ENCODE assay signal across 9 cellular contexts in genomic region chr6:136989591-136990578, GRCh38. TPM values are rescaled to one million over a fixed set of nuclear protein-coding genes. Genes with fewer than 3 reads are reported as not detected.
A peak's percentile ranks its signal among the peaks of the same experiment; 100 is the strongest.
DNase-seq lines count a peak whose midpoint lies in the region; TF ChIP-seq lines count a peak whose summit lies in the region.
"Had no signal": no experiment of that assay in that cellular context is flagged by ENCODE, and none has a peak within 500 bp of the region (broad histone marks: within the 10 kb centered on the region; RNA-seq: fewer than 3 reads in every experiment).

No MANE protein-coding gene starts in this region.

- H3K36me3 ChIP-seq in BE2C (peaks cover 59% of the 10 kb centered on the region), esophagus squamous epithelium (no peaks in the 10 kb centered on the region), neuronal stem cell (replicated peaks in 1 of 2; ENCODE audit: control insufficient read depth in 2 of 2, insufficient read depth in 2 of 2, low read length in 2 of 2) (no peaks in the 10 kb centered on the region)

- no peaks in the 10 kb centered on the region for H3K9me3 ChIP-seq in BE2C
- H3K9me3 ChIP-seq in esophagus squamous epithelium, result no peaks in the 10 kb centered on the region
- H3K9me3 ChIP-seq in neuronal stem cell (replicated peaks in 1 of 2; ENCODE audit: control insufficient read depth in 2 of 2, insufficient read depth in 1 of 2, low read depth in 1 of 2, low read length in 2 of 2), result peaks cover 0 to 2% of the 10 kb centered on the region in 2 donors

- H2BK5ac ChIP-seq in neuronal stem cell (ENCODE audit: low read length), result no peak overlapping the region

- H3K27me3 ChIP-seq in BE2C (no peaks in the 10 kb centered on the region), esophagus squamous epithelium (peaks cover 0 to 63% (median 5%) of the 10 kb centered on the region in 4 donors), neuronal stem cell (ENCODE audit: control insufficient read depth in 3 of 3, insufficient read depth in 3 of 3, low read depth in 1 of 3, low read length in 3 of 3) (peaks cover 0 to 35% (median 0%) of the 10 kb centered on the region in 3 experiments)

- TF ChIP-seq CTCF in BE2C (IDR thresholded peaks at IDR 0.05; ENCODE audit: low read depth, low read length) (0 out of 2 replicates have a peak, but pooled peaks have one; percentile 6), esophagus squamous epithelium (IDR thresholded peaks at IDR 0.05) (no peak)

- peak overlapping the region; percentile 8 for H2BK15ac ChIP-seq in neuronal stem cell (ENCODE audit: low read length)

- no peak for TF ChIP-seq POLR2A in esophagus squamous epithelium (IDR thresholded peaks at IDR 0.05)

- no peak overlapping the region for H2BK12ac ChIP-seq in neuronal stem cell (ENCODE audit: low read length)

- no peak overlapping the region for H3K23ac ChIP-seq in neuronal stem cell (ENCODE audit: low read depth, low read length, poor library complexity)

- H3K4ac ChIP-seq in neuronal stem cell (ENCODE audit: low read length), result no peak overlapping the region

- H4K91ac ChIP-seq in neuronal stem cell (ENCODE audit: low read depth, low read length, poor library complexity), result no peak overlapping the region

- peak overlapping the region; percentile 78 for H3K9ac ChIP-seq in neuronal stem cell (ENCODE audit: low read depth, low read length, poor library complexity)

- intact Hi-C loops in esophagus squamous epithelium (cut with DNase I), result no loop called here

- H3K4me2 ChIP-seq in neuronal stem cell (ENCODE audit: insufficient read depth, low read length, poor library complexity, severe bottlenecking), result peak overlapping the region; percentile 85

- H2AFZ ChIP-seq in neuronal stem cell (ENCODE audit: low read length), result peak overlapping the region; percentile 90

- H3K4me3 ChIP-seq in BE2C (ENCODE audit: low read depth, low read length) (peak overlapping the region; percentile 82), esophagus squamous epithelium (peak overlapping the region; percentile 19 to 61 (median 42)), neuronal stem cell (ENCODE audit: low read length in 2 of 2) (peak overlapping the region; percentile 41 to 76)

- H3K27ac ChIP-seq in esophagus squamous epithelium, result peak overlapping the region in 1 of 4 donors; percentile 12
- H3K27ac ChIP-seq in neuronal stem cell (replicated peaks; ENCODE audit: low read length), result no peak overlapping the region

- peak overlapping the region; percentile 6 for H2BK120ac ChIP-seq in neuronal stem cell (ENCODE audit: low read depth, low read length)

- H3K14ac ChIP-seq in neuronal stem cell (ENCODE audit: low read length), result no peak overlapping the region

- peak overlapping the region; percentile 93 for H3K18ac ChIP-seq in neuronal stem cell (ENCODE audit: low read length)

- H3K4me1 ChIP-seq in BE2C (peaks cover 16% of the 10 kb centered on the region), esophagus squamous epithelium (peaks cover 0 to 30% (median 10%) of the 10 kb centered on the region in 3 donors), neuronal stem cell (ENCODE audit: control insufficient read depth in 2 of 2, insufficient read depth in 1 of 2, low read depth in 1 of 2, low read length in 2 of 2) (peaks cover 0 to 3% of the 10 kb centered on the region in 2 donors)

- no peak overlapping the region for H4K8ac ChIP-seq in neuronal stem cell (ENCODE audit: low read depth, low read length)

- 12 to 20% methylated on average over 12 to 20 of the region's 44 CpGs for WGBS in esophagus squamous epithelium, 2 donors
- no CpG with 5 or more reads among the region's 44 CpGs for WGBS in neuronal stem cell (ENCODE audit: extremely low coverage in 2 of 2, insufficient read length in 2 of 2, insufficient replicate concordance in 1 of 2), 2 donors

- DNase-seq in BE2C (peak; percentile 82), NCI-H524 (lab: John Stamatoyannopoulos, UW) (peak; percentile 71 to 75), esophagus squamous epithelium (lab: John Stamatoyannopoulos, UW) (no peak), neuronal stem cell (ENCODE audit: low spot score) (no peak), dermis blood vessel endothelial cell (no peak), NCI-H1417 (lab: John Stamatoyannopoulos, UW) (no peak), NCI-H526 treated with DMSO at 0.1 percent for 48 hours (lab: John Stamatoyannopoulos, UW) (no peak), NOMO-1 treated with DMSO at 0.1 percent for 48 hours (lab: John Stamatoyannopoulos, UW; ENCODE audit: unreplicated experiment) (no peak)
- DNase-seq: SW 1271 had no signal

- H2AK5ac ChIP-seq in neuronal stem cell (ENCODE audit: low read depth, low read length), result no peak overlapping the region

- H3K79me1 ChIP-seq in neuronal stem cell (ENCODE audit: low read depth, low read length), result no peaks in the 10 kb centered on the region

RNA-seq across cellular contexts. Expression of gene IL20RA, which starts 54.9 kb away (rescaled TPM):
- polyA plus RNA-seq in BE2C (2012; ENCODE audit: insufficient read depth, insufficient read length, low read depth), result 0.39 TPM
- total RNA-seq in esophagus squamous epithelium (10 to 100 TPM; 11.1 to 20.7 (median 13.1) TPM), dermis blood vessel endothelial cell (0.51 and 0.79 TPM in 2 replicates)
- polyA plus RNA-seq in neuronal stem cell (2013, experiment 1 of 2), result not detected
- polyA plus RNA-seq in neuronal stem cell (2013, experiment 2 of 2), result 0.01 TPM

Comparison
In these comparisons a context has a peak if more than half of its experiments do, and no peak if none do; other contexts are left out.
1. DNase-seq: peak in BE2C (single experiment) and NCI-H524 (2 of 2); none in esophagus squamous epithelium (single experiment), neuronal stem cell (single experiment), dermis blood vessel endothelial cell (single experiment), NCI-H1417 (0 of 3), NCI-H526 treated with DMSO at 0.1 percent for 48 hours (single experiment) and NOMO-1 treated with DMSO at 0.1 percent for 48 hours (single experiment).
2. Peak in every context shown above with its lines, with median percentiles within 50 percentile points of each other: H3K4me3 ChIP-seq.